ENCODE assay signal across 20 cellular contexts in the genomic region with DNA sequence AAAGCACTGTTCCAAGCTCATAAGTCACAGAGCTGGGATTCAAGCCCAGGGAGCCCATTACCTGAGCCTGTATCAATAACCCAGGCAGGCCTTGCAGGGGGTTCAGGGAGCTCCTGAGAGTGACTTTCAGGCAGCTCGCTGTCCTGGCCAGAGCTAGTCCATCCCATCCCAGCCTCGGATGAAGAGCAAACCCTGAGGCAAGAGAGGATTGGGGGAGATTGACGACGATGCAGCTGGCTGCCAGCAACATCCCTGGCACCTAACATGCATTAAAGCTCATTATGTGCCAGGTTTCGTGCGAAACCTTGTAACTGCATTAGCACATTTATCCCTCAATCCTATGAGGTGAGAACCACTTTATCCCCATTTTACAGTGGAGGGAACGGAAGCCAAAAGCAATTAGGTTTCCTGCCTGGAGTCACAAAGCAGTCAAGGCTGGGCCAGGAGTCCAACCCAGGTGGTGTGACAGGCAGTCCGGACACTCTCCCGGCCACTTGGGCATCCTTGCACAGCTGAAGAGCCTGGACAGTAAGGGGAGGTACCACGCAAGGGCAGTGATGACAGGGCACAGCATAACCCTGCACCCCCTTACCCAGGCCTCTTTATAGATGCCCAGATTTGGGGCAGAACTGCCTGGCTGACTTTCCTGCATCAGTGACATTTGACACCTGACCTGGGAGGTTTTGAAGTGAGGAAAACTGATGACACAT.
"Had no signal": no experiment of that assay in that cellular context is flagged by ENCODE, and none has a peak within 500 bp of the region (broad histone marks: within the 10 kb centered on the region; RNA-seq: fewer than 3 reads in every experiment).

No MANE protein-coding gene starts in this region.

- H3K27me3 Mint-ChIP-seq: activated B cell treated with CpG ODN at 0.5 μM for 24 hours had no signal

- H3K9me3 ChIP-seq: sigmoid colon, vagina had no signal

- H3K36me3 Mint-ChIP-seq: memory B cell had no signal

- ATAC-seq: left colon had no signal

- DNase-seq: activated B cell treated with CpG ODN at 0.5 μM for 24 hours; activated CD4-positive, alpha-beta T cell treated with anti-CD3 and anti-CD28 coated beads for 4 hours; activated CD4-positive, alpha-beta T cell treated with anti-CD3 and anti-CD28 coated beads, Interleukin-2, amount 50 U/mL, for 48 hours; activated naive CD4-positive, alpha-beta T cell; activated naive CD8-positive, alpha-beta T cell treated with anti-CD3 and anti-CD28 coated beads for 36 hours; effector CD4-positive, alpha-beta T cell; erythroblast; foreskin fibroblast; left colon; naive B cell; sigmoid colon; stimulated activated CD4-positive, alpha-beta T cell treated with anti-CD3 and anti-CD28 coated beads, Interleukin-15, amount 100 ng/mL, for 24 hours; stimulated activated naive B cell treated with anti-CD40 and anti-IgM and Interleukin-4, amounts not matched to agents 10 μg/mL and 1 μg/mL and 100 μg/mL, for 72 hours; T1000 had no signal

- H3K27me3 ChIP-seq: sigmoid colon, vagina had no signal

- H3K36me3 ChIP-seq: sigmoid colon, vagina had no signal

- H3K27ac ChIP-seq: vagina had no signal

- H3K9me3 Mint-ChIP-seq: dendritic cell treated with granulocyte-macrophage colony-stimulating factor and Interleukin-4, amounts not matched to agents 40 ng/mL and 50 ng/mL, for 4 days had no signal

- H3K4me3 ChIP-seq: sigmoid colon, smooth muscle cell, vagina had no signal

- H3K4me1 Mint-ChIP-seq: neural crest cell had no signal

- H3K27ac Mint-ChIP-seq: activated naive CD8-positive, alpha-beta T cell treated with anti-CD3 and anti-CD28 coated beads for 36 hours; activated T-helper 1 cell treated with anti-CD3 and anti-CD28 coated beads, Interleukin-12 subunit alpha, Interleukin-12 subunit beta, Interleukin-2, Interleukin-4 antibody, amounts not matched to agents 30 ng/mL and 10 ng/mL and 1 ng/mL, durations not matched to agents 14 hours and 24 hours and 36 hours; dendritic cell treated with granulocyte-macrophage colony-stimulating factor and Interleukin-4, amounts not matched to agents 40 ng/mL and 50 ng/mL, for 4 days; memory B cell; stimulated activated naive B cell treated with anti-CD40 and anti-IgM and Interleukin-4, amounts not matched to agents 10 μg/mL and 1 μg/mL and 100 μg/mL, for 72 hours had no signal

- H3K4me3 Mint-ChIP-seq: activated naive CD8-positive, alpha-beta T cell treated with anti-CD3 and anti-CD28 coated beads for 36 hours; activated T-helper 1 cell treated with anti-CD3 and anti-CD28 coated beads, Interleukin-12 subunit alpha, Interleukin-12 subunit beta, Interleukin-2, Interleukin-4 antibody, amounts not matched to agents 30 ng/mL and 10 ng/mL and 1 ng/mL, durations not matched to agents 14 hours and 24 hours and 36 hours; dendritic cell treated with granulocyte-macrophage colony-stimulating factor and Interleukin-4, amounts not matched to agents 40 ng/mL and 50 ng/mL, for 4 days; neural crest cell had no signal
